Comparison of ENCODE assay signal across 2 cellular contexts in genomic region chr2:227191367-227191766, GRCh38.
A peak's percentile ranks its signal among the peaks of the same experiment; 100 is the strongest.
TF ChIP-seq lines count a peak whose summit lies in the region.

No MANE protein-coding gene starts in this region.

TF ChIP-seq in IMR-90, 13 proteins besides CTCF, POLR2A, EP300 and RAD21 (continued from another document):
- TF ChIP-seq NFE2L2 (IDR thresholded peaks at IDR 0.05; ENCODE audit: low read depth, low read length): peak; percentile 90
- TF ChIP-seq CEBPB (IDR thresholded peaks at IDR 0.05; ENCODE audit: low read depth, low read length): no peak
- TF ChIP-seq MXI1 (IDR thresholded peaks at IDR 0.05; ENCODE audit: borderline replicate concordance, low read depth, low read length): no peak
- TF ChIP-seq MAFK (IDR thresholded peaks at IDR 0.05; ENCODE audit: low read depth, low read length): peak; percentile 42; the same call in 1 of the 2 replicates

TF ChIP-seq in SK-N-SH treated with all-trans-retinoic acid at 6 μM for 48 hours, 23 proteins besides CTCF, POLR2A, EP300 and RAD21 (continued from another document):
- no peak for TF ChIP-seq TOX (CRISPR knock-in tag; IDR thresholded peaks at IDR 0.05; ENCODE audit: borderline replicate concordance)
- no peak for TF ChIP-seq ZC3H10 (CRISPR knock-in tag; IDR thresholded peaks at IDR 0.05)
- no peak for TF ChIP-seq TSHZ2 (CRISPR knock-in tag; IDR thresholded peaks at IDR 0.05)
- no peak for TF ChIP-seq ZNF70 (CRISPR knock-in tag; IDR thresholded peaks at IDR 0.05)
- no peak for TF ChIP-seq OSR1 (CRISPR knock-in tag; IDR thresholded peaks at IDR 0.05)
- TF ChIP-seq CSDC2 (CRISPR knock-in tag; IDR thresholded peaks at IDR 0.05): no peak
- TF ChIP-seq PPARA (CRISPR knock-in tag; IDR thresholded peaks at IDR 0.05; ENCODE audit: borderline replicate concordance): no peak
